In genomic region chr14:20610002-20610765, GRCh38 we compare ENCODE assay signal across 7 cellular contexts.
DNase-seq lines count a peak whose midpoint lies in the region; ATAC-seq and TF ChIP-seq lines count a peak whose summit lies in the region.

No MANE protein-coding gene starts in this region.

- DNase-seq in NCI-H1694 treated with DMSO at 0.1 percent for 48 hours (lab: John Stamatoyannopoulos, UW) (peak; percentile 85), T-helper 22 cell (ENCODE audit: low read depth) (peak; percentile 56), astrocyte of the cerebellum (ENCODE audit: low read depth) (peak; percentile 45), hippocampal formation (lab: John Stamatoyannopoulos, UW) (peak; percentile 63 to 68), retina (peak; percentile 90), cortex of kidney (lab: John Stamatoyannopoulos, UW) (no peak)

- ATAC-seq in GM18909 (IDR thresholded peaks at IDR 0.05; ENCODE audit: poor library complexity, unreplicated experiment), result peak; percentile 22

- H3K4me3 ChIP-seq in astrocyte of the cerebellum (ENCODE audit: low read depth, low read length), result peak overlapping the region; percentile 85

- TF ChIP-seq CTCF in astrocyte of the cerebellum (IDR thresholded peaks at IDR 0.05; ENCODE audit: low read depth, low read length, missing control alignments), result no peak

- in situ Hi-C loops in astrocyte of the cerebellum (cut with HindIII; ENCODE audit: low sequenced_read_pairs), result no loop called here
